23 cellular contexts compared by ENCODE assay signal in the genomic region with DNA sequence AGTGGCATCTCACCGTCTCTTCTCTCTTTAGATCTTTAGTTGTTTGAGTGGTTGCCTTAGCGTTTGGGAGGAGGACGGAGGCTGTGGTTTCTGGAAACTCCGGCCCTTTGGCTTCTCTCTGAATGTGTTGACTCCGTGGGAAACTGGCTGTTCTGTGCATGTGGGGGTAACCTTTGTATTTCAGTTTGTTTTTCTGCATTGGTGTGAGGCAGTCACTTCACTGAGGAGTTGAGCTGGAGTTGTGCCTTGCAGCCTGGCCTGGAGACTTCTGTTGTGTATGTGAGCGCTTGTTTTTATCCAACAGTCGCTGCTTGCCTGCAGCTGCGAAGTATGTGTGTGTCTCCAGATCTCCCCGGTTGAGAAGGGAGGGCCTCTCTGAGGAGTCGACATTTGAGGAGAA. TPM values are rescaled to one million over a fixed set of nuclear protein-coding genes. Genes with fewer than 3 reads are reported as not detected.
"Had no signal": no experiment of that assay in that cellular context is flagged by ENCODE, and none has a peak within 500 bp of the region (broad histone marks: within the 10 kb centered on the region; RNA-seq: fewer than 3 reads in every experiment).

No MANE protein-coding gene starts in this region.

- H2AFZ ChIP-seq: hepatocyte had no signal

- H3K36me3 Mint-ChIP-seq: activated naive CD4-positive, alpha-beta T cell treated with anti-CD3 and anti-CD28 coated beads, Interleukin-2, amount 10 ng/mL, durations not matched to agents 7 days and 5 days; naive thymus-derived CD8-positive, alpha-beta T cell had no signal

- FAIRE-seq: endometrium had no signal

- H3K9me3 Mint-ChIP-seq: activated naive CD4-positive, alpha-beta T cell treated with anti-CD3 and anti-CD28 coated beads, Interleukin-2, amount 10 ng/mL, durations not matched to agents 7 days and 5 days; naive thymus-derived CD8-positive, alpha-beta T cell had no signal

- DNase-seq: activated CD4-positive, alpha-beta T cell treated with anti-CD3 and anti-CD28 coated beads for 1 hour; activated CD8-positive, alpha-beta memory T cell treated with anti-CD3 and anti-CD28 coated beads for 24 hours; activated CD8-positive, alpha-beta memory T cell treated with anti-CD3 and anti-CD28 coated beads, Interleukin-2, amount 50 U/mL, for 48 hours; activated effector memory CD4-positive, alpha-beta T cell treated with Interleukin-2 at 50 U/mL for 16 hours; activated naive CD4-positive, alpha-beta T cell treated with anti-CD3 and anti-CD28 coated beads, Interleukin-2, amount 10 ng/mL, durations not matched to agents 7 days and 5 days; activated T-cell treated with anti-CD3 and anti-CD28 coated beads, Interleukin-2, amount 50 U/mL, for 48 hours; erythroblast; lower lobe of right lung; naive thymus-derived CD8-positive, alpha-beta T cell; stimulated activated CD4-positive, alpha-beta T cell treated with anti-CD3 and anti-CD28 coated beads, Interleukin-12 subunit alpha, Interleukin-12 subunit beta, amount 100 ng/mL, for 4 hours; stimulated activated CD4-positive, alpha-beta T cell treated with anti-CD3 and anti-CD28 coated beads, Interleukin-1b, Interleukin-23, amount 100 ng/mL, for 48 hours; stimulated activated CD8-positive, alpha-beta memory T cell treated with anti-CD3 and anti-CD28 coated beads, Interleukin-4, amount 100 ng/mL, for 48 hours; stimulated activated naive CD4-positive, alpha-beta T cell treated with Interleukin-2 at 50 U/mL for 16 hours; T-helper 2 cell; tibial artery; WERI-Rb-1 had no signal

- H3K27me3 ChIP-seq: ascending aorta, cardiac muscle cell, hepatocyte, tibial artery had no signal

- H3K27ac Mint-ChIP-seq: activated naive CD4-positive, alpha-beta T cell treated with anti-CD3 and anti-CD28 coated beads, Interleukin-2, amount 10 ng/mL, durations not matched to agents 7 days and 5 days; naive thymus-derived CD8-positive, alpha-beta T cell had no signal

- H3K4me1 ChIP-seq: ascending aorta, lower lobe of right lung, tibial artery had no signal

- H3K79me2 ChIP-seq: hepatocyte had no signal

- H3K27ac ChIP-seq: ascending aorta, cardiac muscle cell, coronary artery, hepatocyte, lower lobe of right lung, tibial artery, WERI-Rb-1 had no signal

- H3K4me3 ChIP-seq: ascending aorta, cardiac muscle cell, coronary artery, hepatocyte, lower lobe of right lung, tibial artery had no signal

- H3K36me3 ChIP-seq: ascending aorta, cardiac muscle cell, lower lobe of right lung, tibial artery, WERI-Rb-1 had no signal

- H3K4me3 Mint-ChIP-seq: activated naive CD4-positive, alpha-beta T cell treated with anti-CD3 and anti-CD28 coated beads, Interleukin-2, amount 10 ng/mL, durations not matched to agents 7 days and 5 days; naive thymus-derived CD8-positive, alpha-beta T cell had no signal

- H3K4me2 ChIP-seq: hepatocyte had no signal

- H3K9me3 ChIP-seq: ascending aorta, lower lobe of right lung, tibial artery had no signal

RNA-seq across cellular contexts. Expression of gene CLDN14, which starts 33.6 kb away (rescaled TPM):
- total RNA-seq: ascending aorta; cardiac muscle cell; lower lobe of right lung; mesenteric fat pad; naive thymus-derived CD8-positive, alpha-beta T cell; subcutaneous adipose tissue had no signal
- polyA plus RNA-seq: cardiac muscle cell; naive thymus-derived CD8-positive, alpha-beta T cell had no signal
